Comparison of ENCODE assay signal across 24 cellular contexts in genomic region chr16:69270831-69271230, GRCh38.
"Had no signal": no experiment of that assay in that cellular context is flagged by ENCODE, and none has a peak within 500 bp of the region (broad histone marks: within the 10 kb centered on the region; RNA-seq: fewer than 3 reads in every experiment).

No MANE protein-coding gene starts in this region.

- H2AFZ ChIP-seq: parathyroid adenoma had no signal

- H3K27me3 ChIP-seq: adrenal gland, sigmoid colon, stomach, suprapubic skin, tibial artery had no signal

- H3K4me3 ChIP-seq: adrenal gland, psoas muscle, sigmoid colon, stomach, suprapubic skin, tibial artery had no signal

- H3K27ac ChIP-seq: adrenal gland, parathyroid adenoma, psoas muscle, sigmoid colon, stomach, suprapubic skin, tibial artery had no signal

- H3K9me3 ChIP-seq: adrenal gland, psoas muscle, sigmoid colon, stomach, suprapubic skin, tibial artery had no signal

- H3K4me1 ChIP-seq: parathyroid adenoma had no signal

- DNase-seq: activated CD4-positive, alpha-beta memory T cell treated with anti-CD3 and anti-CD28 coated beads, Interleukin-2, amount 10 ng/mL, durations not matched to agents 7 days and 5 days; activated CD4-positive, alpha-beta T cell treated with anti-CD3 and anti-CD28 coated beads, Interleukin-2, amount 10 ng/mL, durations not matched to agents 7 days and 5 days; activated CD4-positive, CD25-positive, alpha-beta regulatory T cell treated with anti-CD3 and anti-CD28 coated beads, Interleukin-2, amount 50 U/mL, for 72 hours; activated naive CD4-positive, alpha-beta T cell; activated T-cell treated with anti-CD3 and anti-CD28 coated beads, Interleukin-2, amount 50 U/mL, for 48 hours; adrenal gland; aorta; caudate nucleus; head of caudate nucleus; hippocampal formation; left cardiac atrium; left ventricle myocardium superior; psoas muscle; sigmoid colon; stimulated activated CD4-positive, alpha-beta T cell treated with anti-CD3 and anti-CD28 coated beads, Interleukin-15, amount 100 ng/mL, for 24 hours; stimulated activated CD4-positive, alpha-beta T cell treated with anti-CD3 and anti-CD28 coated beads, Interleukin-2, amount 100 ng/mL, for 24 hours; stimulated activated naive B cell treated with anti-CD40 and anti-IgM and Interleukin-4, amounts not matched to agents 10 μg/mL and 1 μg/mL and 100 μg/mL, for 72 hours; stomach; T-helper 17 cell; T1000; tibial artery had no signal

- ATAC-seq: activated naive CD4-positive, alpha-beta T cell treated with anti-CD3 and anti-CD28 coated beads, Interleukin-2, amount 50 U/mL, for 72 hours; left cardiac atrium; left ventricle myocardium superior; psoas muscle; stimulated activated naive B cell treated with anti-CD40 and anti-IgM and Interleukin-4, amounts not matched to agents 10 μg/mL and 1 μg/mL and 100 μg/mL, for 72 hours; T-helper 17 cell had no signal
